ENCODE assay signal across 16 cellular contexts in genomic region chr2:128425731-128426620, GRCh38.
A peak's percentile ranks its signal among the peaks of the same experiment; 100 is the strongest.
DNase-seq lines count a peak whose midpoint lies in the region; ATAC-seq and TF ChIP-seq lines count a peak whose summit lies in the region.
"Had no signal": no experiment of that assay in that cellular context is flagged by ENCODE, and none has a peak within 500 bp of the region (broad histone marks: within the 10 kb centered on the region; RNA-seq: fewer than 3 reads in every experiment).

No MANE protein-coding gene starts in this region.

- WGBS in testis, 2 donors = 90 to 95% methylated on average over 14 to 15 of the region's 15 CpGs

- H3K4me3 ChIP-seq in SJSA1 = peak overlapping the region; percentile 10; the same call in 1 of the 2 replicates
- H3K4me3 ChIP-seq in testis = no peak overlapping the region

- H3K9me3 ChIP-seq in SJSA1 (replicated peaks) (no peaks in the 10 kb centered on the region), testis (no peaks in the 10 kb centered on the region)

- ATAC-seq in left ventricle myocardium superior = no peak
- ATAC-seq in left lobe of liver = peak; percentile 30
- no peak for ATAC-seq in GM21619 (IDR thresholded peaks at IDR 0.05; ENCODE audit: unreplicated experiment)
- ATAC-seq: activated T-cell treated with anti-CD3 and anti-CD28 coated beads, Interleukin-2, amount 50 U/mL, for 72 hours; naive thymus-derived CD8-positive, alpha-beta T cell had no signal

- DNase-seq in cardiac septum (ENCODE audit: low spot score) = peak; percentile 55
- no peak for DNase-seq in left ventricle myocardium superior
- DNase-seq in SJSA1 (ENCODE audit: low read depth in 1 of 2, low spot score in 2 of 2) = peak; percentile 95 to 97
- no peak for DNase-seq in left lobe of liver (ENCODE audit: low spot score)
- DNase-seq in testis = peak; percentile 7
- no peak for DNase-seq in effector CD8-positive, alpha-beta T cell (lab: John Stamatoyannopoulos, UW)
- DNase-seq in NCI-H2171 treated with DMSO at 0.1 percent for 48 hours (lab: John Stamatoyannopoulos, UW) = no peak
- DNase-seq: activated CD4-positive, alpha-beta T cell treated with anti-CD3 and anti-CD28 coated beads for 48 hours; activated T-cell treated with anti-CD3 and anti-CD28 coated beads, Interleukin-2, amount 50 U/mL, for 72 hours; amniotic stem cell; hypothalamus; KG1; NCI-H187 treated with DMSO at 0.1 percent for 48 hours; stimulated activated naive CD4-positive, alpha-beta T cell had no signal

- H3K36me3 ChIP-seq in SJSA1 = no peaks in the 10 kb centered on the region
- no peaks in the 10 kb centered on the region for H3K36me3 ChIP-seq in testis (ENCODE audit: low read depth, missing control alignments)

- H3K27me3 ChIP-seq in SJSA1 (replicated peaks) = no peaks in the 10 kb centered on the region
- H3K27me3 ChIP-seq in testis = no peaks in the 10 kb centered on the region

- intact Hi-C loops in cardiac septum (cut with DNase I) (no loop called here), left ventricle myocardium superior (cut with micrococcal nuclease) (no loop called here), testis (cut with DNase I; ENCODE audit: low total_unique reads) (no loop called here)

- H3K27ac ChIP-seq in SJSA1 (peak overlapping the region; percentile 92), testis (no peak overlapping the region)

- H3K4me1 ChIP-seq in SJSA1 (replicated peaks) (peaks cover 73% of the 10 kb centered on the region), testis (no peaks in the 10 kb centered on the region)

- TF ChIP-seq CTCF in testis (IDR thresholded peaks at IDR 0.05) = no peak

- no peak for TF ChIP-seq POLR2A in testis (IDR thresholded peaks at IDR 0.05)

Comparison
In these comparisons a context has a peak if more than half of its experiments do, and no peak if none do; other contexts are left out.
1. DNase-seq: peak in cardiac septum (single experiment), SJSA1 (2 of 2) and testis (single experiment); none in left ventricle myocardium superior (single experiment), left lobe of liver (single experiment), effector CD8-positive, alpha-beta T cell (single experiment) and NCI-H2171 treated with DMSO at 0.1 percent for 48 hours (single experiment).